ENCODE assay signal across 26 cellular contexts in the genomic region with DNA sequence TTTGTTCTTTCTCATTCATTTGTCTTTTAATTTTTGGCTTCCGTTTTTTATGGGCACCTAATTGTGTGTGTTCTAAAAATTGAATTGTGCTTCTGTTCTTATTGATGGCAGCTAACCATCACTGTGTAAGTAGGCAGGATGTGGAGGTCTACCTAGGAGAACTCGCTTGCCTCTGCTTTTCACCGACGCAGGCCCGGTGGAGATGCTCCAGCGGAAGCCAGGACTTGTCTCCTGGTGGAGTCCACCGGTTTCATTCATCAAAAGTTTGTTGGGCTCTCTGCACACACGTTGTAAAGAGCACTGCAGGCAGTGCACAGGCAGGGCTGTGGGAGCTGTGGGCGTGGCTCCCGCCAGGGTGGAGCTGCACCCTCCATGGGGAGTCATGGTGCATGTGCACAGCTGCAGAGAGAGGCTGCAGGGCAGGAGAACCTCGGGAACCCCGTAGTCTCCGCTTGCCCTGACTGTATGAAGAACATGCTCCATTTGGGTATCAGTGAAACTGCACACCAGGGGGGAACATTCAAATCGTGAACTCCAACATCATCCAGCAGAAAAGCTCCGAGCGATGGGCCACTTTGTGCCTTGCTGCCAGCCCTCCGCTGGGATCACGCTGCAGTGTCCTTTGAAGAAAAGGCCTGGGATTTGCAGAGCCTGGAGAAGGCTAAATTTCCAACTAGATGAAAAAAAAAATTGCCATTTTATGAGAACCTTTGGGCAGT. TPM values are rescaled to one million over a fixed set of nuclear protein-coding genes. Genes with fewer than 3 reads are reported as not detected.
DNase-seq lines count a peak whose midpoint lies in the region; ATAC-seq and TF ChIP-seq lines count a peak whose summit lies in the region.
"Had no signal": no experiment of that assay in that cellular context is flagged by ENCODE, and none has a peak within 500 bp of the region (broad histone marks: within the 10 kb centered on the region; RNA-seq: fewer than 3 reads in every experiment).

No MANE protein-coding gene starts in this region.

- no peak overlapping the region for H3K4me3 ChIP-seq in epithelial cell of esophagus (ENCODE audit: low read length)
- H3K4me3 ChIP-seq in aorta (ENCODE audit: low read length in 2 of 2): no peak overlapping the region
- H3K4me3 ChIP-seq: body of pancreas, esophagus muscularis mucosa, lung, skin epidermis, uterus had no signal

- intact Hi-C loops in aorta (cut with DNase I): no loop called here

- H3K4me1 ChIP-seq in aorta (ENCODE audit: control insufficient read depth in 1 of 2, insufficient read depth in 2 of 2, low read length in 2 of 2): no peaks in the 10 kb centered on the region
- H3K4me1 ChIP-seq: uterus had no signal

- no peak for TF ChIP-seq CTCF in epithelial cell of esophagus (IDR thresholded peaks at IDR 0.05; ENCODE audit: insufficient read depth, low read depth, low read length, missing control alignments)

- WGBS in aorta, 2 donors: 85 to 88% methylated on average over 18 of the region's 18 CpGs

- ATAC-seq in aorta (ENCODE audit: low FRiP score): no peak
- no peak for ATAC-seq in HG03097 (IDR thresholded peaks at IDR 0.05; ENCODE audit: low FRiP score, unreplicated experiment)
- ATAC-seq: activated CD8-positive, alpha-beta memory T cell treated with anti-CD3 and anti-CD28 coated beads, Interleukin-2, amount 10 ng/mL, durations not matched to agents 7 days and 5 days; activated naive CD8-positive, alpha-beta T cell treated with anti-CD3 and anti-CD28 coated beads, Interleukin-2, amount 50 U/mL, for 24 hours; body of pancreas; stimulated activated memory B cell treated with anti-CD40 and anti-IgM and Interleukin-4, amounts not matched to agents 10 μg/mL and 1 μg/mL and 100 μg/mL, for 72 hours had no signal

- H3K9me3 ChIP-seq in aorta (ENCODE audit: control insufficient read depth, low read length): no peaks in the 10 kb centered on the region
- H3K9me3 ChIP-seq: body of pancreas, esophagus muscularis mucosa, uterus had no signal

- no peaks in the 10 kb centered on the region for H3K36me3 ChIP-seq in aorta (ENCODE audit: control insufficient read depth in 1 of 2, insufficient read depth in 2 of 2, low read length in 1 of 2)
- H3K36me3 ChIP-seq: esophagus muscularis mucosa, uterus had no signal

- no peaks in the 10 kb centered on the region for H3K27me3 ChIP-seq in aorta (ENCODE audit: control insufficient read depth in 1 of 2, insufficient read depth in 2 of 2, low read length in 1 of 2)
- H3K27me3 ChIP-seq: body of pancreas, uterus had no signal

- DNase-seq in activated effector memory CD4-positive, alpha-beta T cell treated with anti-CD3 and anti-CD28 coated beads, Interleukin-2, amount 50 U/mL, for 16 hours: peak; percentile 39
- no peak for DNase-seq in activated effector memory CD4-positive, alpha-beta T cell treated with Interleukin-2 at 50 U/mL for 16 hours
- DNase-seq in NCI-H345 (lab: John Stamatoyannopoulos, UW) (peak; percentile 62), epithelial cell of esophagus (ENCODE audit: low read depth) (peak; percentile 6), aorta (peak; percentile 32 to 71), SKM-1 treated with dmso at 0.1 percent for 144 hours (lab: John Stamatoyannopoulos, UW; ENCODE audit: unreplicated experiment) (no peak), mucosa of gallbladder (ENCODE audit: low spot score) (no peak)
- DNase-seq: activated CD4-positive, alpha-beta T cell treated with anti-CD3 and anti-CD28 coated beads for 1 hour; activated CD8-positive, alpha-beta memory T cell treated with anti-CD3 and anti-CD28 coated beads, Interleukin-2, amount 10 ng/mL, durations not matched to agents 7 days and 5 days; activated naive CD8-positive, alpha-beta T cell treated with anti-CD3 and anti-CD28 coated beads, Interleukin-2, amount 50 U/mL, for 24 hours; CD4-positive, CD25-positive, alpha-beta regulatory T cell; DMS153; effector CD8-positive, alpha-beta T cell; GDM1; H9; KBM-7; NCI-H1092; NCI-H2081 treated with DMSO at 0.1 percent for 48 hours; NCI-H510A treated with DMSO at 0.1 percent for 48 hours; uterus had no signal

- no peak overlapping the region for H3K27ac ChIP-seq in aorta (ENCODE audit: low read depth in 1 of 2, low read length in 2 of 2)
- H3K27ac ChIP-seq: body of pancreas, esophagus muscularis mucosa, skin epidermis, uterus had no signal

RNA-seq across cellular contexts. Expression of a gene that starts 6.0 kb away (rescaled TPM):
- total RNA-seq in aorta: 10 to 100 TPM; 16.7 to 19.8 TPM
- polyA plus RNA-seq in aorta: 10 to 100 TPM; 12.6 to 15.6 TPM
- 26.4 TPM for total RNA-seq in mucosa of gallbladder

RNA-seq across cellular contexts. Expression of a gene that starts 48.8 kb away (rescaled TPM):
- total RNA-seq in aorta: 10 to 100 TPM in 1 of 2 donors, 1 to 10 TPM in 1; 5.7 to 10.2 TPM
- polyA plus RNA-seq in aorta: 1 to 10 TPM; 4.3 to 8.1 TPM
- 9.8 TPM for total RNA-seq in mucosa of gallbladder

RNA-seq across cellular contexts. Expression of a gene that starts 49.1 kb away (rescaled TPM):
- 10 to 100 TPM; 47.8 to 53.6 TPM for total RNA-seq in aorta
- polyA plus RNA-seq in aorta: 1 to 10 TPM; 8.1 to 8.5 TPM
- 64.1 TPM for total RNA-seq in mucosa of gallbladder

Comparison
In these comparisons a context has a peak if more than half of its experiments do, and no peak if none do; other contexts are left out.
1. DNase-seq: peak in activated effector memory CD4-positive, alpha-beta T cell treated with anti-CD3 and anti-CD28 coated beads, Interleukin-2, amount 50 U/mL, for 16 hours (single experiment), NCI-H345 (single experiment), epithelial cell of esophagus (single experiment) and aorta (2 of 2); none in activated effector memory CD4-positive, alpha-beta T cell treated with Interleukin-2 at 50 U/mL for 16 hours (single experiment), SKM-1 treated with dmso at 0.1 percent for 144 hours (single experiment) and mucosa of gallbladder (single experiment).